ENCODE assay signal across 11 cellular contexts in the genomic region with DNA sequence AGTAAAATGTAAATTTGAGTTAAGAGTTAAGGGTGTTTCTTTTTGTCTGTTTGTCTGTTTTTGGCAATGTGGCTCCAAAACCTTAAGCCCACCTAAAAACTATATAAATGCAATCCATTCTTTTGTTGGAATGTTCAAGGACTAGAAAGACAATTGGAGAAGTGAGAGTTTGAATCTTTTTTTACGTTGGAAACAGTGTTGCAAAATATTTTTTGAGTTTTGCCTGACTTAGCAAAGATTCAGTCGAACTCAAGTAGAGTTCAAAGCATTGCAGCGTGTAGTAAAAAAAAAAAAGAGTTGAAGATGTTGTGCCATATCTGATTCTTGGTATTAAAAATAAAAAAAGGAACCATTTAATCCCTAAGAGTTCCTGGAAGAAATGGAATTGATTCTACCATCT. TPM values are rescaled to one million over a fixed set of nuclear protein-coding genes. Genes with fewer than 3 reads are reported as not detected.
DNase-seq lines count a peak whose midpoint lies in the region; ATAC-seq, FAIRE-seq and TF ChIP-seq lines count a peak whose summit lies in the region.
"Had no signal": no experiment of that assay in that cellular context is flagged by ENCODE, and none has a peak within 500 bp of the region (broad histone marks: within the 10 kb centered on the region; RNA-seq: fewer than 3 reads in every experiment).

No MANE protein-coding gene starts in this region.

- H3K9me3 ChIP-seq in WERI-Rb-1 (ENCODE audit: severe bottlenecking), result no peaks in the 10 kb centered on the region
- H3K9me3 ChIP-seq in kidney (ENCODE audit: control insufficient read depth in 1 of 2, low read length in 2 of 2), result no peaks in the 10 kb centered on the region
- no peaks in the 10 kb centered on the region for H3K9me3 ChIP-seq in tibial nerve

- peaks cover 7% of the 10 kb centered on the region for H3K4me1 Mint-ChIP-seq in activated T-cell treated with anti-CD3 and anti-CD28 coated beads, Interleukin-2, amount 50 U/mL, for 72 hours (ENCODE audit: low read depth)

- H3K9ac ChIP-seq in kidney (ENCODE audit: low read length in 2 of 2), result peak overlapping the region in 1 of 2 donors; percentile 10

- FAIRE-seq in kidney (lab: Jason Lieb, UNC), result no peak

- H3K27ac Mint-ChIP-seq in activated T-cell treated with anti-CD3 and anti-CD28 coated beads, Interleukin-2, amount 50 U/mL, for 72 hours, result no peak overlapping the region
- H3K27ac Mint-ChIP-seq: T-helper 2 cell treated with Interferon-gamma antibody and Interleukin-4, amounts not matched to agents 5 μg/mL and 100 μg/mL, for 36 hours had no signal

- H3K9me3 Mint-ChIP-seq in activated T-cell treated with anti-CD3 and anti-CD28 coated beads, Interleukin-2, amount 50 U/mL, for 72 hours, result no peaks in the 10 kb centered on the region
- H3K9me3 Mint-ChIP-seq: T-helper 2 cell treated with Interferon-gamma antibody and Interleukin-4, amounts not matched to agents 5 μg/mL and 100 μg/mL, for 36 hours had no signal

- TF ChIP-seq CTCF in WERI-Rb-1 (IDR thresholded peaks at IDR 0.05; ENCODE audit: low read depth, low read length) (no peak), kidney (IDR thresholded peaks at IDR 0.05; ENCODE audit: borderline replicate concordance, extremely low read depth, insufficient read depth) (no peak), tibial nerve (IDR thresholded peaks at IDR 0.05) (no peak)

- peak overlapping the region; percentile 21 to 86 for H3K4me3 Mint-ChIP-seq in activated T-cell treated with anti-CD3 and anti-CD28 coated beads, Interleukin-2, amount 50 U/mL, for 72 hours

- no peak for ATAC-seq in activated T-cell treated with anti-CD3 and anti-CD28 coated beads, Interleukin-2, amount 50 U/mL, for 72 hours (replicated peaks in 1 of 2)

- TF ChIP-seq POLR2A in tibial nerve (IDR thresholded peaks at IDR 0.05), result no peak

- no peaks in the 10 kb centered on the region for H3K36me3 Mint-ChIP-seq in activated T-cell treated with anti-CD3 and anti-CD28 coated beads, Interleukin-2, amount 50 U/mL, for 72 hours (ENCODE audit: insufficient read depth in 2 of 2)

- intact Hi-C loops in kidney (cut with DNase I), result no loop called here

- no peaks in the 10 kb centered on the region for H3K27me3 ChIP-seq in WERI-Rb-1 (ENCODE audit: insufficient read depth, low read depth, severe bottlenecking)
- H3K27me3 ChIP-seq in tibial nerve, result peaks cover 0 to 14% of the 10 kb centered on the region in 2 donors

- H3K36me3 ChIP-seq in WERI-Rb-1 (peaks cover 22% of the 10 kb centered on the region), kidney (ENCODE audit: control insufficient read depth in 1 of 2, insufficient read depth in 2 of 2, low read length in 2 of 2) (no peaks in the 10 kb centered on the region), tibial nerve (no peaks in the 10 kb centered on the region)

- WGBS in tibial nerve, 2 donors, result 67 to 73% methylated on average over 3 of the region's 3 CpGs

- TF ChIP-seq EP300 in tibial nerve (IDR thresholded peaks at IDR 0.05), result peak in 1 of 2 donors; percentile 19

- H3K4me1 ChIP-seq in kidney (ENCODE audit: control insufficient read depth in 1 of 2, insufficient read depth in 1 of 2, low read depth in 1 of 2, low read length in 2 of 2) (peaks cover 0 to 4% of the 10 kb centered on the region in 2 donors), tibial nerve (peaks cover 0 to 11% (median 2%) of the 10 kb centered on the region in 4 donors)

- no peak for DNase-seq in activated T-cell treated with anti-CD3 and anti-CD28 coated beads, Interleukin-2, amount 50 U/mL, for 72 hours
- no peak for DNase-seq in activated T-cell treated with anti-CD3 and anti-CD28 coated beads, Interleukin-2, amount 50 U/mL, for 48 hours
- DNase-seq in WERI-Rb-1 (no peak), kidney (no peak), tibial nerve (ENCODE audit: low spot score in 2 of 2) (no peak), SKM-1 (lab: John Stamatoyannopoulos, UW; ENCODE audit: unreplicated experiment) (no peak), EL (no peak), NCI-H82 (lab: John Stamatoyannopoulos, UW) (no peak)
- DNase-seq: anterior cingulate cortex, NCI-H1930 had no signal

- peak overlapping the region; percentile 95 for H3K4me3 ChIP-seq in WERI-Rb-1 (ENCODE audit: low read depth, low read length)
- H3K4me3 ChIP-seq in kidney (ENCODE audit: low read length in 2 of 2), result peak overlapping the region; percentile 50 to 61
- H3K4me3 ChIP-seq in tibial nerve, result peak overlapping the region in 3 of 4 donors; percentile 17 to 60 (median 54)

- H3K27ac ChIP-seq in WERI-Rb-1 (peak overlapping the region; percentile 99), kidney (ENCODE audit: low read depth in 2 of 2, low read length in 2 of 2) (no peak overlapping the region), tibial nerve (peak overlapping the region in 2 of 4 donors; percentile 76 to 83)

- peaks cover 89% of the 10 kb centered on the region for H3K27me3 Mint-ChIP-seq in activated T-cell treated with anti-CD3 and anti-CD28 coated beads, Interleukin-2, amount 50 U/mL, for 72 hours (ENCODE audit: low read depth)

RNA-seq across cellular contexts. Expression of gene SYK, which starts 0.9 kb away (rescaled TPM):
- total RNA-seq in activated T-cell treated with anti-CD3 and anti-CD28 coated beads, Interleukin-2, amount 50 U/mL, for 72 hours, result under 1 TPM; 0.19 to 0.44 TPM
- total RNA-seq in kidney (52.2 TPM), tibial nerve (10 to 100 TPM in 3 of 4 donors, 1 to 10 TPM in 1; 8.0 to 20.7 (median 13.2) TPM)
- polyA plus RNA-seq in kidney (ENCODE audit: insufficient read depth, low read depth, low replicate concordance), result 13.3 TPM

Comparison
In these comparisons a context has a peak if more than half of its experiments do, and no peak if none do; other contexts are left out.
1. RNA of gene SYK, which starts 0.9 kb away (total RNA-seq): 52.2 TPM in kidney (single experiment) and 8.0 to 20.7 TPM in tibial nerve; 0.19 to 0.44 TPM in activated T-cell treated with anti-CD3 and anti-CD28 coated beads, Interleukin-2, amount 50 U/mL, for 72 hours; every median in the first group is over 4 times any median in the second.
2. Peak in every context shown above with its lines, with median percentiles within 50 percentile points of each other: H3K4me3 ChIP-seq.